1 cellular context compared by ENCODE assay signal in the genomic region with DNA sequence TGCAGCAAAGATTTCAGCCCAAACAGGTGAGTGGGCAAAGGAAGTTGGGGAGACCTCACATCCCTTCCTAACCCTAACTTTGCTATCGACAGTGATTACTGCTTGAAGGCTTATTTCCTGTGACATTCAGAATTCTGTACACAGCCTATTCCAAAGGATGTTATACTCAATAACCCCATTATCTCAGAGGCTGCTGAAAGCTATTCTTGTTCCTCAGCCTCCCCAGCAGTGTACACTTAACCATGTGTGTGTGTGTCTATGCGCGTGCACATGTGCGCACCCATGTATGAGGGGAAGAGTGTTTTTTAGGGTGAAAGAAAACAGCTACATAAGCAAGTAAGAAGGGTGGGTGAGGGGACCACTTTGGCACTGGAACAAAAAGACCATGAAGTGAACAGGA.
TF ChIP-seq lines count a peak whose summit lies in the region.

No MANE protein-coding gene starts in this region.

TF ChIP-seq in GM23338, 12 proteins besides CTCF, POLR2A, EP300 and RAD21 (continued from another document):
- TF ChIP-seq, protein P1, sequence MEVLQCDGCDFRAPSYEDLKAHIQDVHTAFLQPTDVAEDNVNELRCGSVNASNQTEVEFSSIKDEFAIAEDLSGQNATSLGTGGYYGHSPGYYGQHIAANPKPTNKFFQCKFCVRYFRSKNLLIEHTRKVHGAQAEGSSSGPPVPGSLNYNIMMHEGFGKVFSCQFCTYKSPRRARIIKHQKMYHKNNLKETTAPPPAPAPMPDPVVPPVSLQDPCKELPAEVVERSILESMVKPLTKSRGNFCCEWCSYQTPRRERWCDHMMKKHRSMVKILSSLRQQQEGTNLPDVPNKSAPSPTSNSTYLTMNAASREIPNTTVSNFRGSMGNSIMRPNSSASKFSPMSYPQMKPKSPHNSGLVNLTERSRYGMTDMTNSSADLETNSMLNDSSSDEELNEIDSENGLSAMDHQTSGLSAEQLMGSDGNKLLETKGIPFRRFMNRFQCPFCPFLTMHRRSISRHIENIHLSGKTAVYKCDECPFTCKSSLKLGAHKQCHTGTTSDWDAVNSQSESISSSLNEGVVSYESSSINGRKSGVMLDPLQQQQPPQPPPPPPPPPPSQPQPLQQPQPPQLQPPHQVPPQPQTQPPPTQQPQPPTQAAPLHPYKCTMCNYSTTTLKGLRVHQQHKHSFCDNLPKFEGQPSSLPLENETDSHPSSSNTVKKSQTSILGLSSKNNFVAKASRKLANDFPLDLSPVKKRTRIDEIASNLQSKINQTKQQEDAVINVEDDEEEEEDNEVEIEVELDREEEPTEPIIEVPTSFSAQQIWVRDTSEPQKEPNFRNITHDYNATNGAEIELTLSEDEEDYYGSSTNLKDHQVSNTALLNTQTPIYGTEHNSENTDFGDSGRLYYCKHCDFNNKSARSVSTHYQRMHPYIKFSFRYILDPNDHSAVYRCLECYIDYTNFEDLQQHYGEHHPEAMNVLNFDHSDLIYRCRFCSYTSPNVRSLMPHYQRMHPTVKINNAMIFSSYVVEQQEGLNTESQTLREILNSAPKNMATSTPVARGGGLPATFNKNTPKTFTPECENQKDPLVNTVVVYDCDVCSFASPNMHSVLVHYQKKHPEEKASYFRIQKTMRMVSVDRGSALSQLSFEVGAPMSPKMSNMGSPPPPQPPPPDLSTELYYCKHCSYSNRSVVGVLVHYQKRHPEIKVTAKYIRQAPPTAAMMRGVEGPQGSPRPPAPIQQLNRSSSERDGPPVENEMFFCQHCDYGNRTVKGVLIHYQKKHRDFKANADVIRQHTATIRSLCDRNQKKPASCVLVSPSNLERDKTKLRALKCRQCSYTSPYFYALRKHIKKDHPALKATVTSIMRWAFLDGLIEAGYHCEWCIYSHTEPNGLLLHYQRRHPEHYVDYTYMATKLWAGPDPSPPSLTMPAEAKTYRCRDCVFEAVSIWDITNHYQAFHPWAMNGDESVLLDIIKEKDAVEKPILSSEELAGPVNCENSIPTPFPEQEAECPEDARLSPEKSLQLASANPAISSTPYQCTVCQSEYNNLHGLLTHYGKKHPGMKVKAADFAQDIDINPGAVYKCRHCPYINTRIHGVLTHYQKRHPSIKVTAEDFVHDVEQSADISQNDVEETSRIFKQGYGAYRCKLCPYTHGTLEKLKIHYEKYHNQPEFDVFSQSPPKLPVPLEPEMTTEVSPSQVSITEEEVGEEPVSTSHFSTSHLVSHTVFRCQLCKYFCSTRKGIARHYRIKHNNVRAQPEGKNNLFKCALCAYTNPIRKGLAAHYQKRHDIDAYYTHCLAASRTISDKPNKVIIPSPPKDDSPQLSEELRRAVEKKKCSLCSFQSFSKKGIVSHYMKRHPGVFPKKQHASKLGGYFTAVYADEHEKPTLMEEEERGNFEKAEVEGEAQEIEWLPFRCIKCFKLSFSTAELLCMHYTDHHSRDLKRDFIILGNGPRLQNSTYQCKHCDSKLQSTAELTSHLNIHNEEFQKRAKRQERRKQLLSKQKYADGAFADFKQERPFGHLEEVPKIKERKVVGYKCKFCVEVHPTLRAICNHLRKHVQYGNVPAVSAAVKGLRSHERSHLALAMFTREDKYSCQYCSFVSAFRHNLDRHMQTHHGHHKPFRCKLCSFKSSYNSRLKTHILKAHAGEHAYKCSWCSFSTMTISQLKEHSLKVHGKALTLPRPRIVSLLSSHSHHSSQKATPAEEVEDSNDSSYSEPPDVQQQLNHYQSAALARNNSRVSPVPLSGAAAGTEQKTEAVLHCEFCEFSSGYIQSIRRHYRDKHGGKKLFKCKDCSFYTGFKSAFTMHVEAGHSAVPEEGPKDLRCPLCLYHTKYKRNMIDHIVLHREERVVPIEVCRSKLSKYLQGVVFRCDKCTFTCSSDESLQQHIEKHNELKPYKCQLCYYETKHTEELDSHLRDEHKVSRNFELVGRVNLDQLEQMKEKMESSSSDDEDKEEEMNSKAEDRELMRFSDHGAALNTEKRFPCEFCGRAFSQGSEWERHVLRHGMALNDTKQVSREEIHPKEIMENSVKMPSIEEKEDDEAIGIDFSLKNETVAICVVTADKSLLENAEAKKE (CRISPR knock-in tag; IDR thresholded peaks at IDR 0.05), result no peak
- no peak for TF ChIP-seq POLR2AphosphoS5 (IDR thresholded peaks at IDR 0.05; ENCODE audit: low read depth)
- TF ChIP-seq STAT1 (IDR thresholded peaks at IDR 0.05; ENCODE audit: unreplicated experiment), result no peak
- TF ChIP-seq EZH2 (IDR thresholded peaks at IDR 0.05; ENCODE audit: low read depth, unreplicated experiment), result no peak
- TF ChIP-seq, protein P2, sequence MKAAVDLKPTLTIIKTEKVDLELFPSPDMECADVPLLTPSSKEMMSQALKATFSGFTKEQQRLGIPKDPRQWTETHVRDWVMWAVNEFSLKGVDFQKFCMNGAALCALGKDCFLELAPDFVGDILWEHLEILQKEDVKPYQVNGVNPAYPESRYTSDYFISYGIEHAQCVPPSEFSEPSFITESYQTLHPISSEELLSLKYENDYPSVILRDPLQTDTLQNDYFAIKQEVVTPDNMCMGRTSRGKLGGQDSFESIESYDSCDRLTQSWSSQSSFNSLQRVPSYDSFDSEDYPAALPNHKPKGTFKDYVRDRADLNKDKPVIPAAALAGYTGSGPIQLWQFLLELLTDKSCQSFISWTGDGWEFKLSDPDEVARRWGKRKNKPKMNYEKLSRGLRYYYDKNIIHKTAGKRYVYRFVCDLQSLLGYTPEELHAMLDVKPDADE (IDR thresholded peaks at IDR 0.05), result no peak
- TF ChIP-seq EZH2phosphoT487 (IDR thresholded peaks at IDR 0.05; ENCODE audit: unreplicated experiment), result no peak
